In the genomic region with DNA sequence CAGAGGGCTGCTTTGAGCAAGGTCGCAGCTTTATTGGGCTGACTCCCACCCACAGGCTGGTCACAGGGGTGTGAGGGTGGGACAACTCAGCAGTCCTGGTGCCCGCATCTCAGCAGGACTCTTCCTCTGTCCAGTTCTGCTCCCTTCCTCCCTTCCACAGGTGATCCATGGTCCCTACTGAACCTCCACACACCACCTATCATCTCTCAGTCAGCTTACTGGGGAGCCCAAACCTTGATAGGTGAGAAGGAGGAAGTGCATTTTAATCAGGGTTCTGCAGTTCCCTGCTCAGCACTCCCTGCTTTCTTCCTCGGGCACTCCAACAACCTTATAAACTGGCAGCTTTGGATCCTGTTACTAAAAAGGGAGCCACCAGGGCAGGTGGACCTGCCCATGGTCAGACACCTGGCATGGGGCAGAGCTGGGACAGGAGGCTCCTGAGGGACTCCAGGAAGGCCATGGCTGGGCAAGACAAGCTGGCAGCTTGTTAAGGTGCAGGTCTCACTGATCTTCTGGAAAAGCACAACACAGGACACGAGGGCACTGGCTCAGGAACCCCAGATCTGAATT, we compare ENCODE assay signal across 22 cellular contexts.
"Had no signal": no experiment of that assay in that cellular context is flagged by ENCODE, and none has a peak within 500 bp of the region (broad histone marks: within the 10 kb centered on the region; RNA-seq: fewer than 3 reads in every experiment).

No MANE protein-coding gene starts in this region.

- H3K9me3 ChIP-seq: MG63, SJSA1 had no signal

- H3K4me1 ChIP-seq: SJSA1 had no signal

- H3K27ac ChIP-seq: SJSA1, SK-N-MC had no signal

- H3K27me3 ChIP-seq: MG63, SJSA1 had no signal

- H3K36me3 ChIP-seq: MG63, SJSA1 had no signal

- ATAC-seq: HepG2 had no signal

- DNase-seq: IMR-90, Karpas-422, KG1, MG63, NCI-H1092, NCI-H1105 treated with DMSO at 0.1 percent for 48 hours, NCI-H1417 treated with DMSO at 0.1 percent for 48 hours, NCI-H146, NCI-H1694 treated with DMSO at 0.1 percent for 48 hours, NCI-H1930, NCI-H2081, NCI-H2107, NCI-H2227 treated with DMSO at 0.1 percent for 48 hours, NCI-H524, NCI-H526 treated with DMSO at 0.1 percent for 48 hours, NCI-H774, Right ventricle myocardium superior, RPMI8226, SIG-M5 had no signal

- H3K4me3 ChIP-seq: MG63, SJSA1, SK-N-MC had no signal
